In the genomic region with DNA sequence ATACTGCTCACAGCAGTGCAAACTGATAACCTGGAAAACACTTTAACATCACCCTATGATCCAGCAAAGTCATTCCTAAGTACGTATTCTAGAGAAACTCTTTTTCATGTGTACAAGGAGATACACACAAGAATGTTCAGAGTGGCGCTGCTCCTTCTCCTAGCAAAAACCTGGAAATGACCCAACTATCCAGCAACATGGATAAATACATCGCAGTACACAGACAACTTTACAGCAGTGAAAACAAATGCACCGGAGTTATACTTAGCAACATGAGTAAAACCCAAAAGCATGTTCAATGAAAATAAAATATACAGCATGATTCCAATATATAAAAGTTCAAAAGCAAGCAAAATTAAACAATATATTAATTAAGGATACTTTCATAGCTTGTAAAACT, we compare ENCODE assay signal across 17 cellular contexts. TPM values are rescaled to one million over a fixed set of nuclear protein-coding genes. Genes with fewer than 3 reads are reported as not detected.
A peak's percentile ranks its signal among the peaks of the same experiment; 100 is the strongest.
DNase-seq lines count a peak whose midpoint lies in the region; ATAC-seq and TF ChIP-seq lines count a peak whose summit lies in the region.
"Had no signal": no experiment of that assay in that cellular context is flagged by ENCODE, and none has a peak within 500 bp of the region (broad histone marks: within the 10 kb centered on the region; RNA-seq: fewer than 3 reads in every experiment).

No MANE protein-coding gene starts in this region.

- DNase-seq in activated CD4-positive, alpha-beta T cell treated with anti-CD3 and anti-CD28 coated beads, Interleukin-2, amount 10 ng/mL, durations not matched to agents 24 days and 14 days, result peak; percentile 25
- DNase-seq in activated CD4-positive, alpha-beta T cell treated with anti-CD3 and anti-CD28 coated beads for 1 hour, result no peak
- no peak for DNase-seq in HFFc6
- DNase-seq in T-helper 17 cell, result no peak
- no peak for DNase-seq in memory B cell (ENCODE audit: low spot score in 2 of 2)
- no peak for DNase-seq in T-cell
- no peak for DNase-seq in hepatocyte (ENCODE audit: low spot score)
- DNase-seq: 8988T, Caco-2, GOT3, Kasumi-1, NCI-H187 treated with DMSO at 0.1 percent for 48 hours, NCI-H2171 treated with DMSO at 0.1 percent for 48 hours, NCI-H82 had no signal

- H4K20me1 ChIP-seq in hepatocyte (ENCODE audit: insufficient read depth, poor library complexity, severe bottlenecking), result peaks cover 8% of the 10 kb centered on the region

- H3K9me3 ChIP-seq in T-helper 17 cell (ENCODE audit: control insufficient read depth, low read length, poor library complexity, severe bottlenecking), result peaks cover 3% of the 10 kb centered on the region
- H3K9me3 ChIP-seq in hepatocyte (ENCODE audit: low read depth), result no peaks in the 10 kb centered on the region
- H3K9me3 ChIP-seq: Caco-2 had no signal

- no peaks in the 10 kb centered on the region for H3K27me3 ChIP-seq in hepatocyte

- H3K79me2 ChIP-seq in hepatocyte, result peaks cover 69% of the 10 kb centered on the region

- no peak overlapping the region for H3K4me2 ChIP-seq in hepatocyte

- H3K4me1 Mint-ChIP-seq in activated CD4-positive, alpha-beta T cell treated with anti-CD3 and anti-CD28 coated beads, Interleukin-2, amount 10 ng/mL, durations not matched to agents 24 days and 14 days, result peaks cover 14% of the 10 kb centered on the region
- H3K4me1 Mint-ChIP-seq in HFFc6 (ENCODE audit: low read depth) (peaks cover 45% of the 10 kb centered on the region), T-helper 17 cell (peaks cover 19% of the 10 kb centered on the region), memory B cell (peaks cover 22% of the 10 kb centered on the region), T-cell (peaks cover 19 to 30% (median 27%) of the 10 kb centered on the region in 3 donors)

- intact Hi-C loops in activated CD4-positive, alpha-beta T cell treated with anti-CD3 and anti-CD28 coated beads, Interleukin-2, amount 10 ng/mL, durations not matched to agents 24 days and 14 days (cut with micrococcal nuclease), result no loop called here

- TF ChIP-seq CTCF in HFFc6 (IDR thresholded peaks at IDR 0.05), result no peak
- no peak for TF ChIP-seq CTCF in hepatocyte (IDR thresholded peaks at IDR 0.05; ENCODE audit: poor library complexity)

- H3K36me3 ChIP-seq in hepatocyte (replicated peaks; ENCODE audit: insufficient read depth, low read depth), result no peaks in the 10 kb centered on the region

- no peaks in the 10 kb centered on the region for H3K27me3 Mint-ChIP-seq in activated CD4-positive, alpha-beta T cell treated with anti-CD3 and anti-CD28 coated beads, Interleukin-2, amount 10 ng/mL, durations not matched to agents 24 days and 14 days
- H3K27me3 Mint-ChIP-seq in HFFc6 (ENCODE audit: insufficient read depth) (no peaks in the 10 kb centered on the region), T-helper 17 cell (no peaks in the 10 kb centered on the region), memory B cell (no peaks in the 10 kb centered on the region), T-cell (no peaks in the 10 kb centered on the region)

- no peak overlapping the region for H3K4me3 Mint-ChIP-seq in activated CD4-positive, alpha-beta T cell treated with anti-CD3 and anti-CD28 coated beads, Interleukin-2, amount 10 ng/mL, durations not matched to agents 24 days and 14 days
- no peak overlapping the region for H3K4me3 Mint-ChIP-seq in HFFc6
- H3K4me3 Mint-ChIP-seq in T-helper 17 cell, result no peak overlapping the region
- H3K4me3 Mint-ChIP-seq in memory B cell, result peak overlapping the region; percentile 5
- no peak overlapping the region for H3K4me3 Mint-ChIP-seq in T-cell

- 86% methylated on average over 4 of the region's 4 CpGs for WGBS in hepatocyte (ENCODE audit: low lambda C conversion rate, missing lambda C conversion rate)

- ATAC-seq in T-helper 17 cell, result no peak
- no peak for ATAC-seq in memory B cell (ENCODE audit: low read depth)
- ATAC-seq in T-cell (replicated peaks in 1 of 4), result no peak
- ATAC-seq in HG02642 (IDR thresholded peaks at IDR 0.05; ENCODE audit: poor library complexity, unreplicated experiment), result no peak

- H3K9me3 Mint-ChIP-seq in activated CD4-positive, alpha-beta T cell treated with anti-CD3 and anti-CD28 coated beads, Interleukin-2, amount 10 ng/mL, durations not matched to agents 24 days and 14 days, result no peaks in the 10 kb centered on the region
- H3K9me3 Mint-ChIP-seq in HFFc6, result no peaks in the 10 kb centered on the region
- no peaks in the 10 kb centered on the region for H3K9me3 Mint-ChIP-seq in memory B cell
- H3K9me3 Mint-ChIP-seq in T-cell, result no peaks in the 10 kb centered on the region

- no peak overlapping the region for H3K4me3 ChIP-seq in hepatocyte

- H3K27ac Mint-ChIP-seq in activated CD4-positive, alpha-beta T cell treated with anti-CD3 and anti-CD28 coated beads, Interleukin-2, amount 10 ng/mL, durations not matched to agents 24 days and 14 days, result no peak overlapping the region
- H3K27ac Mint-ChIP-seq in HFFc6 (peak overlapping the region; percentile 90), T-helper 17 cell (peak overlapping the region; percentile 80), memory B cell (peak overlapping the region; percentile 90), T-cell (no peak overlapping the region)

- no peak overlapping the region for H2AFZ ChIP-seq in hepatocyte

- POLR2A ChIA-PET in T-cell (lab: Charles Lee), result no interaction called here

- CTCF ChIA-PET in T-cell (lab: Charles Lee), result no interaction called here

- no peaks in the 10 kb centered on the region for H3K9me2 ChIP-seq in hepatocyte (replicated peaks; ENCODE audit: insufficient read depth)

- peaks cover 62% of the 10 kb centered on the region for H3K36me3 Mint-ChIP-seq in activated CD4-positive, alpha-beta T cell treated with anti-CD3 and anti-CD28 coated beads, Interleukin-2, amount 10 ng/mL, durations not matched to agents 24 days and 14 days (ENCODE audit: low read depth)
- H3K36me3 Mint-ChIP-seq in HFFc6 (ENCODE audit: low read depth) (peaks cover 38% of the 10 kb centered on the region), T-helper 17 cell (ENCODE audit: low read depth) (peaks cover 8% of the 10 kb centered on the region), memory B cell (peaks cover 30% of the 10 kb centered on the region), T-cell (peaks cover 61% of the 10 kb centered on the region)

- no peaks in the 10 kb centered on the region for H3K4me1 ChIP-seq in hepatocyte (ENCODE audit: insufficient read depth)
- H3K4me1 ChIP-seq: Caco-2 had no signal

- no peak overlapping the region for H3K27ac ChIP-seq in hepatocyte
- H3K27ac ChIP-seq: C4-2B had no signal

RNA-seq across cellular contexts. Expression of a gene that starts 18.7 kb away (rescaled TPM):
- total RNA-seq in activated CD4-positive, alpha-beta T cell treated with anti-CD3 and anti-CD28 coated beads, Interleukin-2, amount 10 ng/mL, durations not matched to agents 24 days and 14 days, result 89.1 and 90.5 TPM in 2 replicates
- total RNA-seq in HFFc6 (2021; fragmentation: NEBNext Ultra II Directional; extraction: Animal tissue kit (Norgen Biotek cat#: 25700)), result 10 to 100 TPM; 33.8 to 36.3 (median 34.8) TPM
- total RNA-seq in T-helper 17 cell, result 100 to 1,000 TPM in 1 of 2 donors, 10 to 100 TPM in 1; 85.3 to 107 TPM
- 100 to 1,000 TPM in 1 of 5 donors, 10 to 100 TPM in 4; 76.3 to 107 (median 84.9) TPM for total RNA-seq in T-cell
- 41.0 and 60.4 TPM in 2 replicates for total RNA-seq in hepatocyte
- 20.0 and 25.0 TPM in 2 replicates for polyA plus RNA-seq in hepatocyte

RNA-seq across cellular contexts. Expression of a gene that starts 20.1 kb away (rescaled TPM):
- total RNA-seq in activated CD4-positive, alpha-beta T cell treated with anti-CD3 and anti-CD28 coated beads, Interleukin-2, amount 10 ng/mL, durations not matched to agents 24 days and 14 days, result 61.5 and 66.1 TPM in 2 replicates
- total RNA-seq in HFFc6 (2021; fragmentation: NEBNext Ultra II Directional; extraction: Animal tissue kit (Norgen Biotek cat#: 25700)), result 100 to 1,000 TPM; 100 to 128 (median 107) TPM
- 100 to 1,000 TPM; 139 to 177 TPM for total RNA-seq in T-helper 17 cell
- total RNA-seq in T-cell, result 100 to 1,000 TPM; 108 to 190 (median 130) TPM
- 107 and 116 TPM in 2 replicates for total RNA-seq in hepatocyte
- 149 and 169 TPM in 2 replicates for polyA plus RNA-seq in hepatocyte

RNA-seq across cellular contexts. Expression of a gene that starts 27.2 kb away (rescaled TPM):
- total RNA-seq in activated CD4-positive, alpha-beta T cell treated with anti-CD3 and anti-CD28 coated beads, Interleukin-2, amount 10 ng/mL, durations not matched to agents 24 days and 14 days, result 5.9 and 6.6 TPM in 2 replicates
- total RNA-seq in HFFc6 (2021; fragmentation: NEBNext Ultra II Directional; extraction: Animal tissue kit (Norgen Biotek cat#: 25700)), result 10 to 100 TPM in 2 of 6 experiments, 1 to 10 TPM in 4; 8.5 to 12.1 (median 9.9) TPM
- total RNA-seq in T-helper 17 cell (1 to 10 TPM; 4.4 to 5.1 TPM), T-cell (1 to 10 TPM; 5.0 to 9.3 (median 7.8) TPM), hepatocyte (6.3 and 6.4 TPM in 2 replicates)
- 6.2 and 6.7 TPM in 2 replicates for polyA plus RNA-seq in hepatocyte

RNA-seq across cellular contexts. Expression of a gene that starts 55.6 kb away (rescaled TPM):
- 0.47 TPM in 1 of 2 replicates, not detected in the other for total RNA-seq in activated CD4-positive, alpha-beta T cell treated with anti-CD3 and anti-CD28 coated beads, Interleukin-2, amount 10 ng/mL, durations not matched to agents 24 days and 14 days
- total RNA-seq in HFFc6 (2021; fragmentation: NEBNext Ultra II Directional; extraction: Animal tissue kit (Norgen Biotek cat#: 25700)), result 10 to 100 TPM; 11.9 to 22.2 (median 19.1) TPM
- total RNA-seq in T-helper 17 cell (1 to 10 TPM; 3.9 to 5.0 TPM), T-cell (1 to 10 TPM in 2 of 5 donors, under 1 TPM in 3; 0.13 to 3.9 (median 0.98) TPM), hepatocyte (69.7 and 70.1 TPM in 2 replicates)
- polyA plus RNA-seq in hepatocyte, result 54.4 and 59.6 TPM in 2 replicates
- total RNA-seq: Caco-2, NCI-H460 had no signal

Comparison
In these comparisons a context has a peak if more than half of its experiments do, and no peak if none do; other contexts are left out.
1. H3K27ac Mint-ChIP-seq: peak in HFFc6 (single experiment), T-helper 17 cell (single experiment) and memory B cell (single experiment); none in activated CD4-positive, alpha-beta T cell treated with anti-CD3 and anti-CD28 coated beads, Interleukin-2, amount 10 ng/mL, durations not matched to agents 24 days and 14 days (single experiment) and T-cell (0 of 2).